In the genomic region with DNA sequence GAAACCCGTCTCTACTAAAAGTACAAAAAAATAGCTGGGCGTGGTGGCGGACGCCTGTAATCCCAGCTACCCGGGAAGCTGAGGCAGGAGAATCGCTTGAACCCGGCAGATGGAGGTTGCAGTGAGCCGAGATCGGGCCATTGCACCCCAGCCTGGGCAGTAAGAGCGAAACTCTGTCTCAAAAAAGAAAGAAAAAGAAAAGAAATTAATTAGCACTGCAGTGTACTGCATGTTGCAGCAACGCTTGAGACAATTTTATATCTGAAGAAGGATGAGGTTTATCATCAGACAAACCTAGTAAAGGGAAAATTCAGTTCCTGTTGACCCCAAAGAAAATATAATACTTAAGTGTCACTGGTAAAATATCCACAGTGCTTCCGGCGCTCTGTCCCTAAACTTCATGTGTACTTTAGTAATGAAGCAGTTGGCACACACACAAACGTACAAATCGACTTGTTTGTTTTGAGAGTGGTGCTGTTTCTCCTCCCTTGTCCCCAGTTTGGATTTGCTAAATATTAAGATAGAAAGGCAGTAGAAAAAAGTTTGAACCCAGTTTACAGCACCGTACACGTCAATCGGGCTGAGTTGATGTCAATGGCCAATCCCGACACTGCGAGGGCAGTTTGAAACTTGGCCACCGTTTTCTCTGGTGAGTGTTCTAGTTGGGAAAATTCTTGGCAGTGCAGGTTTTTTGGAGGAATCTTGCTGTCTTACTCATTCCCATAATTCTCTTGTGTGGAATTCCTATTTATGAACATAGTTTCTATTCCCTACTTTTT, we compare ENCODE assay signal across 8 cellular contexts.
DNase-seq lines count a peak whose midpoint lies in the region; ATAC-seq lines count a peak whose summit lies in the region.

No MANE protein-coding gene starts in this region.

- H4K91ac ChIP-seq in trophoblast cell (ENCODE audit: low read depth, low read length): peak overlapping the region; percentile 13

- H3K14ac ChIP-seq in trophoblast cell (ENCODE audit: low read length): peak overlapping the region; percentile 38

- H4K8ac ChIP-seq in trophoblast cell (ENCODE audit: low read depth, low read length): peak overlapping the region; percentile 38

- peak overlapping the region; percentile 40 for H3K18ac ChIP-seq in trophoblast cell (ENCODE audit: low read length)

- peaks cover 12% of the 10 kb centered on the region for H3K79me2 ChIP-seq in trophoblast cell (ENCODE audit: control insufficient read depth, insufficient read depth, low read length, poor library complexity)

- H4K12ac ChIP-seq in trophoblast cell (ENCODE audit: low read depth, low read length): peak overlapping the region; percentile 62

- H3K79me1 ChIP-seq in trophoblast cell (ENCODE audit: low read length): peaks cover 20% of the 10 kb centered on the region

- ATAC-seq in HG03095 (IDR thresholded peaks at IDR 0.05; ENCODE audit: unreplicated experiment) (no peak), GM18502 (IDR thresholded peaks at IDR 0.05; ENCODE audit: poor library complexity, unreplicated experiment) (no peak)

- no peaks in the 10 kb centered on the region for H3K9me3 ChIP-seq in SK-N-MC (ENCODE audit: low read depth, low read length)
- no peaks in the 10 kb centered on the region for H3K9me3 ChIP-seq in trophoblast cell (ENCODE audit: insufficient read depth, low read depth, low read length)

- no peaks in the 10 kb centered on the region for H3K27me3 ChIP-seq in trophoblast cell (ENCODE audit: insufficient read depth, low read length)

- no peaks in the 10 kb centered on the region for H3K36me3 ChIP-seq in SK-N-MC (ENCODE audit: insufficient read depth, low read length)
- H3K36me3 ChIP-seq in trophoblast cell (ENCODE audit: control insufficient read depth in 1 of 2, insufficient read depth in 2 of 2, low read length in 2 of 2): no peaks in the 10 kb centered on the region

- DNase-seq in DMS 273 treated with DMSO at 0.1 percent for 48 hours (lab: John Stamatoyannopoulos, UW) (peak; percentile 25), HS-27A (ENCODE audit: low read depth) (peak; percentile 92), SK-N-MC (ENCODE audit: low read depth, low spot score) (no peak), fibroblast of gingiva (ENCODE audit: low read depth) (peak; percentile 56), trophoblast cell (peak; percentile 10 to 50)
- no peak for DNase-seq in central memory CD4-positive, alpha-beta T cell

- H3K4me3 ChIP-seq in SK-N-MC (peak overlapping the region; percentile 86), trophoblast cell (ENCODE audit: low read depth, low read length) (peak overlapping the region; percentile 85)

- no peak overlapping the region for H3K23ac ChIP-seq in trophoblast cell (ENCODE audit: low read length)

- H3K27ac ChIP-seq in SK-N-MC (peak overlapping the region; percentile 85), trophoblast cell (ENCODE audit: low read depth, low read length) (peak overlapping the region; percentile 92)

- H2AFZ ChIP-seq in trophoblast cell (ENCODE audit: insufficient read depth, low read length, poor library complexity): peak overlapping the region; percentile 52

- peak overlapping the region; percentile 40 for H3K4ac ChIP-seq in trophoblast cell (ENCODE audit: low read depth, low read length)

- no CpG with 5 or more reads among the region's 21 CpGs for WGBS in trophoblast cell (ENCODE audit: extremely low coverage, insufficient coverage, insufficient read length)

- peak overlapping the region; percentile 64 for H2BK5ac ChIP-seq in trophoblast cell (ENCODE audit: low read depth, low read length, poor library complexity)

- no peaks in the 10 kb centered on the region for H3K4me1 ChIP-seq in trophoblast cell (ENCODE audit: control insufficient read depth in 1 of 2, insufficient read depth in 2 of 2, low read length in 2 of 2)

- H2BK120ac ChIP-seq in trophoblast cell (ENCODE audit: insufficient read depth, low read length, poor library complexity): peak overlapping the region; percentile 58

- H3K4me2 ChIP-seq in trophoblast cell (ENCODE audit: low read length): peak overlapping the region; percentile 79

- H2BK12ac ChIP-seq in trophoblast cell (ENCODE audit: low read length): peak overlapping the region; percentile 71

- no peak overlapping the region for H2AK5ac ChIP-seq in trophoblast cell (ENCODE audit: low read length)

- peak overlapping the region; percentile 79 for H3K9ac ChIP-seq in SK-N-MC (ENCODE audit: insufficient read length)
- H3K9ac ChIP-seq in trophoblast cell (ENCODE audit: low read length): peak overlapping the region; percentile 83

Comparison
In these comparisons a context has a peak if more than half of its experiments do, and no peak if none do; other contexts are left out.
1. DNase-seq: peak in DMS 273 treated with DMSO at 0.1 percent for 48 hours (single experiment), HS-27A (single experiment), fibroblast of gingiva (single experiment) and trophoblast cell (2 of 2); none in SK-N-MC (single experiment) and central memory CD4-positive, alpha-beta T cell (single experiment).